9 cellular contexts compared by ENCODE assay signal in the genomic region with DNA sequence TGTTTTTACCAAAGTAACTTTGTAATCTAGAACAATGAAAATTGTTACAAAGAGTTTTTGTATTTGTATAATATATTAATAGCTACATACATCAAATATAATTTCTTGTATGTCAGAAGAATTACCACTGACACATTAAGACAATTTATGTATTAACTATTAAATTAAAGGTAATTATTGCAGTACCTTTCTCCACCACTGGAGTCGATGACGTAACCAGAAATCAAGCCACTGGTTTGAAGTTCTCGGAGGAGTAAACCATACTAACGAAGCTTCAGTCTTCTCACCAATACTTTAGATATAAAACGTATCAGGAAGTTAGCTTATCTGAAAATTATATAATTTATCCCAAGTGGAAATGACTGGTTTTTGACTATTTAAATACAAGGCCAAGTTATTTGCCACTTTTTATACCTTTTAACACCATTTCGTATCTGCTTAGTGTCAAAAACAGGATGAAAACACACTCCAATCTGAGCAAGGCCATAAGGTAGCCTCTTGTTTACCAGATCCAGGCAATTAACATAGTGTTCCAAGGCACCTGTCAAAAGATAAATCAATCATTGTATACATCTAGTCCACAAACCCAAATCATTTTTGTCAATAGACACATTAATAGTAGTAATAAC. TPM values are rescaled to one million over a fixed set of nuclear protein-coding genes. Genes with fewer than 3 reads are reported as not detected.
A peak's percentile ranks its signal among the peaks of the same experiment; 100 is the strongest.
DNase-seq lines count a peak whose midpoint lies in the region; ATAC-seq, FAIRE-seq and TF ChIP-seq lines count a peak whose summit lies in the region.
"Had no signal": no experiment of that assay in that cellular context is flagged by ENCODE, and none has a peak within 500 bp of the region (broad histone marks: within the 10 kb centered on the region; RNA-seq: fewer than 3 reads in every experiment).

No MANE protein-coding gene starts in this region.

- H3K4me1 ChIP-seq in K562 (replicated peaks in 1 of 2; ENCODE audit: control insufficient read depth in 2 of 2, insufficient read depth in 2 of 2, low read length in 2 of 2) (peaks cover 4 to 5% of the 10 kb centered on the region in 2 experiments; a peak in 3 of 5 replicates), HAP-1 (peaks cover 5% of the 10 kb centered on the region)

- H4K20me1 ChIP-seq in K562 (replicated peaks; ENCODE audit: control insufficient read depth, insufficient read depth, low read length) = no peaks in the 10 kb centered on the region

- TF ChIP-seq RAD21 in K562 (CRISPR knock-in tag; conservative IDR thresholded peaks at IDR 0.05 in 1 of 2, IDR thresholded peaks at IDR 0.05 in 1 of 2) = no peak

- H3K36me3 ChIP-seq in K562 (ENCODE audit: control insufficient read depth, insufficient read depth, low read length) (peaks cover 67% of the 10 kb centered on the region), HAP-1 (replicated peaks) (peaks cover 39% of the 10 kb centered on the region)

- H3K9me3 Mint-ChIP-seq in naive thymus-derived CD8-positive, alpha-beta T cell = no peaks in the 10 kb centered on the region

- H3K4me3 Mint-ChIP-seq in naive thymus-derived CD8-positive, alpha-beta T cell = peak overlapping the region in 4 of 10 donors; percentile 16 to 36 (median 21)

- no peaks in the 10 kb centered on the region for H3K27me3 ChIP-seq in K562 (ENCODE audit: control insufficient read depth in 2 of 2, insufficient read depth in 2 of 2, low read length in 2 of 2)
- H3K27me3 ChIP-seq in HAP-1 (ENCODE audit: low read depth) = no peaks in the 10 kb centered on the region

- DNase-seq in D721Med (ENCODE audit: insufficient read length, low spot score) (no peak), LoVo (ENCODE audit: low spot score) (peak; percentile 8), K562 (ENCODE audit: extremely low read depth in 1 of 4, low spot score in 3 of 4) (peak in 2 of 4 experiments; percentile 36), HAP-1 (ENCODE audit: low spot score in 2 of 2) (no peak), midbrain (lab: John Stamatoyannopoulos, UW) (no peak)
- peak in 4 of 10 donors; percentile 37 to 47 (median 43) for DNase-seq in naive thymus-derived CD8-positive, alpha-beta T cell
- DNase-seq: T1000 had no signal

- no peak overlapping the region for H3K4me2 ChIP-seq in K562 (ENCODE audit: insufficient read depth, low read length)

- in situ Hi-C loops in K562 (cut with MboI) = loop anchor here (5.0 kb wide), 2 partner anchors 70 to 185 kb away; no protein-coding TSS in a partner anchor
- in situ Hi-C loops in HAP-1 (cut with MboI; ENCODE audit: low sequenced_read_pairs) = loop anchor here (10.0 kb wide), 1 partner anchor 68 kb away; no protein-coding TSS in a partner anchor

- no peak for FAIRE-seq in D721Med (lab: Jason Lieb, UNC)
- no peak for FAIRE-seq in K562 (lab: Jason Lieb, UNC)

- POLR2A ChIA-PET in K562 (lab: Yijun Ruan, JAX) = interaction anchor here (1.5 to 1.6 kb wide), 2 partner anchors 9 to 12 kb away, joined by 6 to 7 read pairs; no protein-coding TSS in a partner anchor
- POLR2A ChIA-PET in naive thymus-derived CD8-positive, alpha-beta T cell (lab: Charles Lee) = interaction anchor here (0.6 to 4.8 kb wide), 5 partner anchors 9 to 96 kb away, joined by 3 to 36 read pairs (median 4); partner anchors contain the start of genes CEP95 and DDX5

- TF ChIP-seq POLR2A in K562 (conservative IDR thresholded peaks at IDR 0.05) = no peak

- no peak overlapping the region for H2AFZ ChIP-seq in K562 (ENCODE audit: low read depth, low read length)

- no peak for ATAC-seq in K562
- no peak for ATAC-seq in naive thymus-derived CD8-positive, alpha-beta T cell
- ATAC-seq in HG03039 (IDR thresholded peaks at IDR 0.05; ENCODE audit: unreplicated experiment) = no peak
- ATAC-seq in HG02852 (IDR thresholded peaks at IDR 0.05; ENCODE audit: unreplicated experiment) = no peak

- TF ChIP-seq EP300 in K562 (IDR thresholded peaks at IDR 0.05; ENCODE audit: low read length) = no peak

- peak overlapping the region in 6 of 10 donors; percentile 20 to 63 (median 48) for H3K27ac Mint-ChIP-seq in naive thymus-derived CD8-positive, alpha-beta T cell

- 73% methylated on average over 6 of the region's 6 CpGs for WGBS in K562 (ENCODE audit: insufficient coverage, low coverage, missing lambda C conversion rate)

- intact Hi-C loops in K562 (cut with micrococcal nuclease) = loop anchor here (5.0 kb wide), 1 partner anchor 170 kb away; no protein-coding TSS in a partner anchor

- peaks cover 0 to 61% (median 15%) of the 10 kb centered on the region in 3 donors for H3K36me3 Mint-ChIP-seq in naive thymus-derived CD8-positive, alpha-beta T cell

- H3K9ac ChIP-seq in K562 (ENCODE audit: insufficient read depth in 1 of 2, low read depth in 2 of 2, low read length in 2 of 2) = no peak overlapping the region

- H3K79me2 ChIP-seq in K562 (ENCODE audit: control insufficient read depth, insufficient read depth, low read length) = peaks cover 60% of the 10 kb centered on the region

- CTCF ChIA-PET in K562 (lab: Yijun Ruan, JAX; ENCODE audit: low intra/inter-chr PET ratio) = interaction anchor here (0.6 to 2.4 kb wide), 3 partner anchors 15 to 214 kb away, joined by 3 to 16 read pairs (median 3); no protein-coding TSS in a partner anchor

- no peaks in the 10 kb centered on the region for H3K27me3 Mint-ChIP-seq in naive thymus-derived CD8-positive, alpha-beta T cell

- no TSS peak for BruUV-seq in K562 (replicated peaks; lab: Mats Ljungman, UMichigan)

- H3K9me1 ChIP-seq in K562 (ENCODE audit: control insufficient read depth, insufficient read depth, low read length) = no peaks in the 10 kb centered on the region

- TF ChIP-seq CTCF in D721Med (IDR thresholded peaks at IDR 0.05; ENCODE audit: insufficient read depth, missing control alignments) (peak; percentile 13), K562 (IDR thresholded peaks at IDR 0.05 in 2 of 3, conservative IDR thresholded peaks at IDR 0.05 in 1 of 3; ENCODE audit: insufficient read depth in 2 of 3, low read depth in 1 of 3, low read length in 3 of 3) (peak in 2 of 3 experiments; percentile 26 to 50; a peak in 2 of 6 replicates)

- H3K9me3 ChIP-seq in K562 (replicated peaks; ENCODE audit: control insufficient read depth, insufficient read depth, low read depth, low read length) (no peaks in the 10 kb centered on the region; the same call in 1 of the 2 replicates), HAP-1 (no peaks in the 10 kb centered on the region)

- H3K27ac ChIP-seq in K562 (ENCODE audit: extremely low read depth, low read depth, low read length) = 0 out of 3 replicates have a peak overlapping the region, but pooled peaks have one; percentile 10

- H3K4me1 Mint-ChIP-seq in naive thymus-derived CD8-positive, alpha-beta T cell = peaks cover 23 to 51% (median 40%) of the 10 kb centered on the region in 4 donors

- H3K4me3 ChIP-seq in K562 (no peak overlapping the region), HAP-1 (no peak overlapping the region)

RNA-seq across cellular contexts. Expression of gene POLG2, which starts 4.3 kb away (rescaled TPM):
- total RNA-seq in K562 (2011; cell fraction: chromatin; rRNA removed; ENCODE audit: low replicate concordance) = 92.4 and 167 TPM in 2 replicates
- total RNA-seq in K562 (2011; cell fraction: nucleolus; rRNA removed) = 66.1 and 68.5 TPM in 2 replicates
- total RNA-seq in K562 (2011; cell fraction: nucleoplasm; rRNA removed) = 74.9 and 93.0 TPM in 2 replicates
- total RNA-seq in K562 (2014; rRNA removed) (26.6 and 28.8 TPM in 2 replicates), K562 (2014; rRNA removed; fragmentation: Illumina TruSeq; extraction: Trizol) (34.9 and 37.9 TPM in 2 replicates), K562 (2015; rRNA removed; fragmentation: Illumina TruSeq; extraction: Trizol) (36.4 and 37.0 TPM in 2 replicates), K562 (2021) (39.5 and 44.2 TPM in 2 replicates)
- polyA plus RNA-seq in K562 (2011; rRNA removed) (42.8 and 44.8 TPM in 2 replicates), K562 (2014; fragmentation: Illumina TruSeq; extraction: Trizol) (31.0 and 37.4 TPM in 2 replicates), K562 (2014; fragmentation: Nextera tagmentation; extraction: Ambion mirVana) (10 to 100 TPM; 13.4 to 14.6 TPM), K562 (2014; rRNA removed) (41.1 and 43.0 TPM in 2 replicates)
- 7.8 and 17.8 TPM in 2 replicates for polyA plus RNA-seq in K562 (2011; cell fraction: cytosol; rRNA removed)
- 74.3 and 76.8 TPM in 2 replicates for polyA plus RNA-seq in K562 (2011; cell fraction: nucleus; rRNA removed)
- polyA plus RNA-seq in K562 (2012) = 32.5 and 35.4 TPM in 2 replicates
- 34.0 and 36.5 TPM in 2 replicates for polyA minus RNA-seq in K562 (2011; rRNA and poly(A)+ RNA removed)
- polyA minus RNA-seq in K562 (2011; cell fraction: cytosol; rRNA and poly(A)+ RNA removed) = 12.9 and 15.7 TPM in 2 replicates
- 56.1 and 86.0 TPM in 2 replicates for polyA minus RNA-seq in K562 (2011; cell fraction: nucleus; rRNA and poly(A)+ RNA removed)
- 10 to 100 TPM; 72.3 to 76.0 TPM for total RNA-seq in naive thymus-derived CD8-positive, alpha-beta T cell
- polyA plus RNA-seq in naive thymus-derived CD8-positive, alpha-beta T cell = 1 to 10 TPM; 6.4 to 8.6 (median 7.1) TPM

RNA-seq across cellular contexts. Expression of gene DDX5, which starts 13.5 kb away (rescaled TPM):
- 1,248 and 2,950 TPM in 2 replicates for total RNA-seq in K562 (2011; cell fraction: chromatin; rRNA removed; ENCODE audit: low replicate concordance)
- 714 and 743 TPM in 2 replicates for total RNA-seq in K562 (2011; cell fraction: nucleolus; rRNA removed)
- total RNA-seq in K562 (2011; cell fraction: nucleoplasm; rRNA removed) = 971 and 1,084 TPM in 2 replicates
- 239 and 306 TPM in 2 replicates for total RNA-seq in K562 (2014; rRNA removed)
- total RNA-seq in K562 (2014; rRNA removed; fragmentation: Illumina TruSeq; extraction: Trizol) = 411 and 440 TPM in 2 replicates
- 386 and 426 TPM in 2 replicates for total RNA-seq in K562 (2015; rRNA removed; fragmentation: Illumina TruSeq; extraction: Trizol)
- 616 and 622 TPM in 2 replicates for total RNA-seq in K562 (2021)
- polyA plus RNA-seq in K562 (2011; rRNA removed) = 721 and 729 TPM in 2 replicates
- polyA plus RNA-seq in K562 (2011; cell fraction: cytosol; rRNA removed) = 392 and 499 TPM in 2 replicates
- polyA plus RNA-seq in K562 (2011; cell fraction: nucleus; rRNA removed) = 2,138 and 2,865 TPM in 2 replicates
- polyA plus RNA-seq in K562 (2012) = 332 and 354 TPM in 2 replicates
- 579 and 604 TPM in 2 replicates for polyA plus RNA-seq in K562 (2014; fragmentation: Illumina TruSeq; extraction: Trizol)
- 1,000 to 10,000 TPM in 1 of 2 experiments, 100 to 1,000 TPM in 1; 487 to 1,639 TPM for polyA plus RNA-seq in K562 (2014; fragmentation: Nextera tagmentation; extraction: Ambion mirVana)
- polyA plus RNA-seq in K562 (2014; rRNA removed) = 1,331 and 1,452 TPM in 2 replicates
- polyA minus RNA-seq in K562 (2011; rRNA and poly(A)+ RNA removed) = 481 and 488 TPM in 2 replicates
- 167 and 272 TPM in 2 replicates for polyA minus RNA-seq in K562 (2011; cell fraction: cytosol; rRNA and poly(A)+ RNA removed)
- polyA minus RNA-seq in K562 (2011; cell fraction: nucleus; rRNA and poly(A)+ RNA removed) = 1,052 and 1,975 TPM in 2 replicates
- 1,000 to 10,000 TPM; 2,287 to 2,312 TPM for total RNA-seq in naive thymus-derived CD8-positive, alpha-beta T cell
- polyA plus RNA-seq in naive thymus-derived CD8-positive, alpha-beta T cell = 1,000 to 10,000 TPM; 1,055 to 1,400 (median 1,067) TPM

RNA-seq across cellular contexts. Expression of gene CEP95, which starts 14.2 kb away (rescaled TPM):
- total RNA-seq in K562 (2011; cell fraction: chromatin; rRNA removed; ENCODE audit: low replicate concordance) = 138 and 394 TPM in 2 replicates
- total RNA-seq in K562 (2011; cell fraction: nucleolus; rRNA removed) = 72.7 and 85.0 TPM in 2 replicates
- total RNA-seq in K562 (2011; cell fraction: nucleoplasm; rRNA removed) = 132 and 153 TPM in 2 replicates
- 51.3 and 53.5 TPM in 2 replicates for total RNA-seq in K562 (2014; rRNA removed)
- total RNA-seq in K562 (2014; rRNA removed; fragmentation: Illumina TruSeq; extraction: Trizol) = 71.8 and 80.0 TPM in 2 replicates
- total RNA-seq in K562 (2015; rRNA removed; fragmentation: Illumina TruSeq; extraction: Trizol) = 50.0 and 57.1 TPM in 2 replicates
- 48.0 and 48.3 TPM in 2 replicates for total RNA-seq in K562 (2021)
- polyA plus RNA-seq in K562 (2011; rRNA removed) = 80.7 and 83.4 TPM in 2 replicates
- polyA plus RNA-seq in K562 (2011; cell fraction: cytosol; rRNA removed) = 9.7 and 20.4 TPM in 2 replicates
- polyA plus RNA-seq in K562 (2011; cell fraction: nucleus; rRNA removed) = 149 and 214 TPM in 2 replicates
- 34.4 and 59.0 TPM in 2 replicates for polyA plus RNA-seq in K562 (2012)
- polyA plus RNA-seq in K562 (2014; fragmentation: Illumina TruSeq; extraction: Trizol) = 54.4 and 56.9 TPM in 2 replicates
- 10 to 100 TPM; 26.7 to 40.0 TPM for polyA plus RNA-seq in K562 (2014; fragmentation: Nextera tagmentation; extraction: Ambion mirVana)
- polyA plus RNA-seq in K562 (2014; rRNA removed) = 61.0 and 75.0 TPM in 2 replicates
- polyA minus RNA-seq in K562 (2011; rRNA and poly(A)+ RNA removed) = 62.6 and 76.6 TPM in 2 replicates
- 27.3 and 27.7 TPM in 2 replicates for polyA minus RNA-seq in K562 (2011; cell fraction: cytosol; rRNA and poly(A)+ RNA removed)
- 61.9 and 125 TPM in 2 replicates for polyA minus RNA-seq in K562 (2011; cell fraction: nucleus; rRNA and poly(A)+ RNA removed)
- 100 to 1,000 TPM; 143 to 153 TPM for total RNA-seq in naive thymus-derived CD8-positive, alpha-beta T cell
- 10 to 100 TPM in 1 of 3 donors, 1 to 10 TPM in 2; 8.6 to 20.1 (median 9.0) TPM for polyA plus RNA-seq in naive thymus-derived CD8-positive, alpha-beta T cell

RNA-seq across cellular contexts. Expression of gene MILR1, which starts 43.7 kb away (rescaled TPM):
- total RNA-seq in K562 (2011; cell fraction: chromatin; rRNA removed; ENCODE audit: low replicate concordance) = 10.8 and 12.0 TPM in 2 replicates
- 5.0 and 6.2 TPM in 2 replicates for total RNA-seq in K562 (2011; cell fraction: nucleolus; rRNA removed)
- 5.9 and 8.5 TPM in 2 replicates for total RNA-seq in K562 (2011; cell fraction: nucleoplasm; rRNA removed)
- total RNA-seq in K562 (2014; rRNA removed) (3.8 and 4.3 TPM in 2 replicates), K562 (2014; rRNA removed; fragmentation: Illumina TruSeq; extraction: Trizol) (7.5 and 8.7 TPM in 2 replicates), K562 (2015; rRNA removed; fragmentation: Illumina TruSeq; extraction: Trizol) (14.1 and 16.2 TPM in 2 replicates), K562 (2021) (4.1 and 4.7 TPM in 2 replicates)
- polyA plus RNA-seq in K562 (2011; rRNA removed) (5.6 and 9.7 TPM in 2 replicates), K562 (2014; fragmentation: Illumina TruSeq; extraction: Trizol) (13.3 and 14.7 TPM in 2 replicates), K562 (2014; fragmentation: Nextera tagmentation; extraction: Ambion mirVana) (1 to 10 TPM; 4.6 to 7.1 TPM), K562 (2014; rRNA removed) (7.1 and 7.8 TPM in 2 replicates)
- polyA plus RNA-seq in K562 (2011; cell fraction: cytosol; rRNA removed) = 4.1 and 8.7 TPM in 2 replicates
- 10.0 and 12.4 TPM in 2 replicates for polyA plus RNA-seq in K562 (2011; cell fraction: nucleus; rRNA removed)
- polyA plus RNA-seq in K562 (2012) = 9.0 and 64.8 TPM in 2 replicates
- 3.8 and 5.5 TPM in 2 replicates for polyA minus RNA-seq in K562 (2011; rRNA and poly(A)+ RNA removed)
- polyA minus RNA-seq in K562 (2011; cell fraction: cytosol; rRNA and poly(A)+ RNA removed) = 1.8 TPM in 1 of 2 replicates, not detected in the other
- polyA minus RNA-seq in K562 (2011; cell fraction: nucleus; rRNA and poly(A)+ RNA removed) = 2.2 and 5.1 TPM in 2 replicates
- total RNA-seq in naive thymus-derived CD8-positive, alpha-beta T cell = not detected
- polyA plus RNA-seq in naive thymus-derived CD8-positive, alpha-beta T cell = not detected
